ENCODE assay signal across 8 cellular contexts in genomic region chr11:14907411-14908213, GRCh38. TPM values are rescaled to one million over a fixed set of nuclear protein-coding genes. Genes with fewer than 3 reads are reported as not detected.
DNase-seq lines count a peak whose midpoint lies in the region; ATAC-seq, FAIRE-seq and TF ChIP-seq lines count a peak whose summit lies in the region.

No MANE protein-coding gene starts in this region.

- TF ChIP-seq CTCF in C4-2B (conservative IDR thresholded peaks at IDR 0.05) (peak; percentile 93), endothelial cell (IDR thresholded peaks at IDR 0.05; ENCODE audit: unreplicated experiment) (peak; percentile 88)

- H3K27me3 Mint-ChIP-seq in endothelial cell (ENCODE audit: unreplicated experiment), result peaks cover 3% of the 10 kb centered on the region
- H3K27me3 Mint-ChIP-seq in natural killer cell treated with Interleukin-12 subunit alpha and Interleukin-12 subunit beta and Interleukin-15 and Interleukin-18, amount 100 ng/mL, for 72 hours, result no peaks in the 10 kb centered on the region

- H3K27ac ChIP-seq in C4-2B, result peak overlapping the region; percentile 17; the same call in 1 of the 2 replicates

- H3K9me3 Mint-ChIP-seq in endothelial cell (ENCODE audit: unreplicated experiment), result no peaks in the 10 kb centered on the region
- no peaks in the 10 kb centered on the region for H3K9me3 Mint-ChIP-seq in natural killer cell treated with Interleukin-12 subunit alpha and Interleukin-12 subunit beta and Interleukin-15 and Interleukin-18, amount 100 ng/mL, for 72 hours

- peaks cover 14% of the 10 kb centered on the region for H3K4me1 Mint-ChIP-seq in endothelial cell (ENCODE audit: unreplicated experiment)
- peaks cover 29 to 42% of the 10 kb centered on the region in 2 donors for H3K4me1 Mint-ChIP-seq in natural killer cell treated with Interleukin-12 subunit alpha and Interleukin-12 subunit beta and Interleukin-15 and Interleukin-18, amount 100 ng/mL, for 72 hours (ENCODE audit: low read depth in 2 of 2)

- H3K36me3 Mint-ChIP-seq in endothelial cell (ENCODE audit: low read depth, unreplicated experiment), result no peaks in the 10 kb centered on the region
- H3K36me3 Mint-ChIP-seq in natural killer cell treated with Interleukin-12 subunit alpha and Interleukin-12 subunit beta and Interleukin-15 and Interleukin-18, amount 100 ng/mL, for 72 hours, result no peaks in the 10 kb centered on the region

- no peak overlapping the region for H3K27ac Mint-ChIP-seq in endothelial cell (ENCODE audit: unreplicated experiment)
- H3K27ac Mint-ChIP-seq in natural killer cell treated with Interleukin-12 subunit alpha and Interleukin-12 subunit beta and Interleukin-15 and Interleukin-18, amount 100 ng/mL, for 72 hours, result no peak overlapping the region

- no peak overlapping the region for H3K4me3 Mint-ChIP-seq in endothelial cell (ENCODE audit: unreplicated experiment)
- H3K4me3 Mint-ChIP-seq in natural killer cell treated with Interleukin-12 subunit alpha and Interleukin-12 subunit beta and Interleukin-15 and Interleukin-18, amount 100 ng/mL, for 72 hours, result no peak overlapping the region

- ATAC-seq in HG03342 (IDR thresholded peaks at IDR 0.05; ENCODE audit: unreplicated experiment), result peak; percentile 56
- ATAC-seq in natural killer cell treated with Interleukin-12 subunit alpha and Interleukin-12 subunit beta and Interleukin-15 and Interleukin-18, amount 100 ng/mL, for 72 hours, result peak; percentile 79 to 88
- ATAC-seq in stimulated activated naive CD8-positive, alpha-beta T cell treated with anti-CD3 and anti-CD28 coated beads, Interleukin-15, Interleukin-2, amounts not matched to agents 100 U/mL and 50 U/mL, for 24 hours, result peak; percentile 69

- DNase-seq in GM19239 (ENCODE audit: insufficient read length, low spot score) (no peak), NCI-H526 treated with DMSO at 0.1 percent for 48 hours (lab: John Stamatoyannopoulos, UW) (peak; percentile 54), endothelial cell (ENCODE audit: low spot score) (peak; percentile 85)
- peak; percentile 95 for DNase-seq in activated CD8-positive, alpha-beta memory T cell treated with anti-CD3 and anti-CD28 coated beads for 24 hours
- DNase-seq in natural killer cell treated with Interleukin-12 subunit alpha and Interleukin-12 subunit beta and Interleukin-15 and Interleukin-18, amount 100 ng/mL, for 72 hours (ENCODE audit: low spot score), result peak; percentile 83
- DNase-seq in stimulated activated naive CD8-positive, alpha-beta T cell treated with anti-CD3 and anti-CD28 coated beads, Interleukin-15, Interleukin-2, amounts not matched to agents 100 U/mL and 50 U/mL, for 24 hours, result peak; percentile 90

- FAIRE-seq in GM19239 (lab: Jason Lieb, UNC), result peak; percentile 93

RNA-seq across cellular contexts. Expression of gene CYP2R1, which starts 15.6 kb away (rescaled TPM):
- total RNA-seq in endothelial cell (ENCODE audit: unreplicated experiment), result 22.4 TPM
- 10 to 100 TPM in 1 of 2 donors, 1 to 10 TPM in 1; 9.1 to 11.1 TPM for total RNA-seq in natural killer cell treated with Interleukin-12 subunit alpha and Interleukin-12 subunit beta and Interleukin-15 and Interleukin-18, amount 100 ng/mL, for 72 hours
